ENCODE assay signal across 16 cellular contexts in genomic region chr7:141113131-141113530, GRCh38. TPM values are rescaled to one million over a fixed set of nuclear protein-coding genes. Genes with fewer than 3 reads are reported as not detected.
DNase-seq lines count a peak whose midpoint lies in the region; ATAC-seq and TF ChIP-seq lines count a peak whose summit lies in the region.
"Had no signal": no experiment of that assay in that cellular context is flagged by ENCODE, and none has a peak within 500 bp of the region (broad histone marks: within the 10 kb centered on the region; RNA-seq: fewer than 3 reads in every experiment).

No MANE protein-coding gene starts in this region.

- H3K36me3 ChIP-seq in mesenchymal stem cell (ENCODE audit: control insufficient read depth in 1 of 2, insufficient read depth in 2 of 2, low read depth in 1 of 2, low read length in 2 of 2) (peaks cover 0 to 4% of the 10 kb centered on the region in 2 experiments), tibial artery (no peaks in the 10 kb centered on the region), gastroesophageal sphincter (no peaks in the 10 kb centered on the region)

- no peak for TF ChIP-seq EP300 in gastroesophageal sphincter (IDR thresholded peaks at IDR 0.05)

- intact Hi-C loops in tibial artery (cut with DNase I; ENCODE audit: low total_unique reads) = no loop called here

- no peak overlapping the region for H3K18ac ChIP-seq in mesenchymal stem cell (ENCODE audit: low read depth in 1 of 2, low read length in 2 of 2)

- no peak for TF ChIP-seq POLR2A in gastroesophageal sphincter (IDR thresholded peaks at IDR 0.05)

- no peak overlapping the region for H2BK15ac ChIP-seq in mesenchymal stem cell (ENCODE audit: low read depth, poor library complexity, severe bottlenecking)

- H3K4me1 ChIP-seq in mesenchymal stem cell (ENCODE audit: control insufficient read depth, insufficient read depth, low read depth, low read length) (peaks cover 1% of the 10 kb centered on the region), tibial artery (no peaks in the 10 kb centered on the region), gastroesophageal sphincter (no peaks in the 10 kb centered on the region)

- DNase-seq in NCI-H2171 treated with DMSO at 0.1 percent for 48 hours (lab: John Stamatoyannopoulos, UW) = peak; percentile 28
- DNase-seq in NCI-H2171 (lab: John Stamatoyannopoulos, UW) = no peak
- peak; percentile 6 for DNase-seq in DMS 273 treated with DMSO at 0.1 percent for 48 hours (lab: John Stamatoyannopoulos, UW)
- peak; percentile 59 for DNase-seq in cerebellar cortex (ENCODE audit: low spot score)
- DNase-seq in mesenchymal stem cell = no peak
- no peak for DNase-seq in tibial artery
- DNase-seq: Calu3; CD4-positive, alpha-beta memory T cell; COR-L47; DND-41; GDM1; GM23248; H7; HCEC 1CT had no signal

- no peak overlapping the region for H2BK120ac ChIP-seq in mesenchymal stem cell (ENCODE audit: low read depth, low read length)

- H3K27me3 ChIP-seq in mesenchymal stem cell (ENCODE audit: control insufficient read depth in 1 of 2, insufficient read depth in 1 of 2, low read length in 2 of 2) = peaks cover 0 to 4% of the 10 kb centered on the region in 2 experiments
- H3K27me3 ChIP-seq in tibial artery = no peaks in the 10 kb centered on the region
- no peaks in the 10 kb centered on the region for H3K27me3 ChIP-seq in gastroesophageal sphincter

- H2BK12ac ChIP-seq in mesenchymal stem cell (ENCODE audit: low read length in 2 of 2) = no peak overlapping the region

- H3K14ac ChIP-seq in mesenchymal stem cell (ENCODE audit: low read length in 2 of 2) = no peak overlapping the region

- H3K9me3 ChIP-seq in mesenchymal stem cell (ENCODE audit: control insufficient read depth, low read length) (no peaks in the 10 kb centered on the region), tibial artery (no peaks in the 10 kb centered on the region), gastroesophageal sphincter (no peaks in the 10 kb centered on the region)

- H3K4me3 ChIP-seq in mesenchymal stem cell (ENCODE audit: insufficient read depth in 1 of 2, low read depth in 1 of 2, low read length in 2 of 2) = no peak overlapping the region
- no peak overlapping the region for H3K4me3 ChIP-seq in tibial artery
- H3K4me3 ChIP-seq in gastroesophageal sphincter = no peak overlapping the region
- H3K4me3 ChIP-seq: GM12878, GM23248 had no signal

- no peak overlapping the region for H4K8ac ChIP-seq in mesenchymal stem cell (ENCODE audit: low read length)

- peaks cover 23% of the 10 kb centered on the region for H3K79me1 ChIP-seq in mesenchymal stem cell (replicated peaks; ENCODE audit: low read length, poor library complexity, severe bottlenecking)

- H3K23ac ChIP-seq in mesenchymal stem cell (ENCODE audit: low read length in 2 of 2) = no peak overlapping the region

- no peak overlapping the region for H2AFZ ChIP-seq in mesenchymal stem cell (ENCODE audit: low read depth, low read length)
- H2AFZ ChIP-seq: GM23248 had no signal

- H2AK5ac ChIP-seq in mesenchymal stem cell (ENCODE audit: low read length, severe bottlenecking) = no peak overlapping the region

- H3K27ac ChIP-seq in mesenchymal stem cell (ENCODE audit: low read length, poor library complexity, severe bottlenecking) (no peak overlapping the region), tibial artery (no peak overlapping the region), gastroesophageal sphincter (no peak overlapping the region)
- H3K27ac ChIP-seq: GM23248 had no signal

- no peak for ATAC-seq in gastroesophageal sphincter
- ATAC-seq: GM12878 had no signal

- H3K4ac ChIP-seq in mesenchymal stem cell (ENCODE audit: low read depth in 1 of 2, low read length in 2 of 2) = no peak overlapping the region

- H4K91ac ChIP-seq in mesenchymal stem cell (ENCODE audit: low read length) = peak overlapping the region; percentile 50

- TF ChIP-seq CTCF in tibial artery (IDR thresholded peaks at IDR 0.05) (no peak), gastroesophageal sphincter (IDR thresholded peaks at IDR 0.05) (no peak)

- no peak overlapping the region for H3K4me2 ChIP-seq in mesenchymal stem cell (ENCODE audit: low read length, poor library complexity, severe bottlenecking)

- WGBS in mesenchymal stem cell = 85% methylated on average over 1 of the region's 1 CpG
- 60 to 83% methylated on average over 1 of the region's 1 CpG for WGBS in gastroesophageal sphincter (ENCODE audit: low coverage in 1 of 2), 2 donors

- no peak overlapping the region for H2BK5ac ChIP-seq in mesenchymal stem cell (ENCODE audit: low read depth, low read length, poor library complexity, severe bottlenecking)

- no peak overlapping the region for H3K9ac ChIP-seq in mesenchymal stem cell (ENCODE audit: low read length)
- H3K9ac ChIP-seq: GM23248 had no signal

RNA-seq across cellular contexts. Expression of gene TMEM178B, which starts 39.3 kb away (rescaled TPM):
- 0.06 TPM for polyA plus RNA-seq in mesenchymal stem cell (2013, experiment 1 of 2)
- 0.08 TPM for polyA plus RNA-seq in mesenchymal stem cell (2013, experiment 2 of 2)
- 1 to 10 TPM in 2 of 4 donors, under 1 TPM in 2; 0.62 to 1.4 (median 1.0) TPM for total RNA-seq in gastroesophageal sphincter

Comparison
In these comparisons a context has a peak if more than half of its experiments do, and no peak if none do; other contexts are left out.
1. DNase-seq: peak in NCI-H2171 treated with DMSO at 0.1 percent for 48 hours (single experiment), DMS 273 treated with DMSO at 0.1 percent for 48 hours (single experiment) and cerebellar cortex (single experiment); none in NCI-H2171 (single experiment), mesenchymal stem cell (single experiment) and tibial artery (0 of 2).